In the genomic region with DNA sequence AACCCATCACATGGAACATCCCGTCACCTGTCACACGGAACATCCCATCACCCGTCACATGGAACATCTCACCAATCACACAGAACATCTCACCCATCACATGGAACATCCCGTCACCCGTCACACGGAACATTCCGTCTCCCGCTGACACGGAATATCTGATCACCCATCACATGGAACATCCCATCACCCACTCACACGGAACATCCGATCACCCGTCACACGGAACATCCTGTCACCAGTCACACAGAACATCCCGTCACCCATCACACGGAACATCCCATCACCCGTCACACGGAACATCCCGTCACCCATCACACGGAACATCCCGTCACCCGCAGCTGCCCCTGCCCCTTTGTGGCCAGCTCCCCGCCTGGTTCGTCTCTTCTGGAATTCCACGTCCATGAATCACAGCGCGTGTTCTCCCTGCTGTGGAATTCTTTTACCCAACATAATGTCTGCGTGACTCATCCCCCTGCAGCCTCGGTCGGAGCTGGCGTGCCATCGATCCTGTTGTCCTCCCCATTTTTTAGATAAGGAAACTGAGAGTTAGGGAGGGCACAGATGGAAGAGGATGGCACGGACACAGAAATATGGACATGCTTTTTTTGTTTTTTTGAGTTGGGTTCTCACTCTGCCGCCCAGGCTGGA, we compare ENCODE assay signal across 13 cellular contexts. TPM values are rescaled to one million over a fixed set of nuclear protein-coding genes. Genes with fewer than 3 reads are reported as not detected.
DNase-seq lines count a peak whose midpoint lies in the region; ATAC-seq, FAIRE-seq and TF ChIP-seq lines count a peak whose summit lies in the region.
"Had no signal": no experiment of that assay in that cellular context is flagged by ENCODE, and none has a peak within 500 bp of the region (broad histone marks: within the 10 kb centered on the region; RNA-seq: fewer than 3 reads in every experiment).

No MANE protein-coding gene starts in this region.

- H3K36me3 Mint-ChIP-seq in glutamatergic neuron (ENCODE audit: unreplicated experiment) = no peaks in the 10 kb centered on the region

- no peak overlapping the region for H3K4me3 Mint-ChIP-seq in glutamatergic neuron (ENCODE audit: unreplicated experiment)
- H3K4me3 Mint-ChIP-seq: activated B cell treated with CpG ODN at 0.5 μM for 24 hours had no signal

- RAD21 ChIA-PET in HCT116 (lab: Charles Lee; ENCODE audit: low non-redundant PET in 1 of 2, low total read pairs in 2 of 2, uncharacterized antibody in 2 of 2, unreplicated experiment in 2 of 2) = no interaction called here

- no peak for TF ChIP-seq EP300 in A549 (IDR thresholded peaks at IDR 0.05)

- H4K20me1 ChIP-seq in HCT116 (ENCODE audit: insufficient read depth) = no peaks in the 10 kb centered on the region; the same call in 1 of the 2 replicates

- H3K27me3 ChIP-seq in HCT116 (ENCODE audit: insufficient read depth, low read length) = no peaks in the 10 kb centered on the region

- 52% methylated on average over 33 of the region's 33 CpGs for WGBS in A549 (ENCODE audit: missing lambda C conversion rate)

- H3K9me3 ChIP-seq in A549 = no peaks in the 10 kb centered on the region
- peaks cover 0 to 4% of the 10 kb centered on the region in 2 experiments; a peak in 1 of 4 replicates for H3K9me3 ChIP-seq in HCT116 (ENCODE audit: control insufficient read depth in 1 of 2, insufficient read depth in 1 of 2, low read depth in 1 of 2, low read length in 2 of 2)
- H3K9me3 ChIP-seq: esophagus muscularis mucosa had no signal

- peaks cover 3% of the 10 kb centered on the region for H3K9me3 Mint-ChIP-seq in glutamatergic neuron (ENCODE audit: unreplicated experiment)
- H3K9me3 Mint-ChIP-seq: activated B cell treated with CpG ODN at 0.5 μM for 24 hours had no signal

- TF ChIP-seq RAD21 in A549 (conservative IDR thresholded peaks at IDR 0.05 in 1 of 2, IDR thresholded peaks at IDR 0.05 in 1 of 2) (no peak), HCT116 (IDR thresholded peaks at IDR 0.05; ENCODE audit: low read depth) (no peak)

- H3K36me3 ChIP-seq in HCT116 (ENCODE audit: control insufficient read depth in 1 of 2, insufficient read depth in 2 of 2, low read length in 2 of 2) = peaks cover 24 to 75% of the 10 kb centered on the region in 2 experiments; a peak in 3 of 4 replicates
- H3K36me3 ChIP-seq: esophagus muscularis mucosa had no signal

- TF ChIP-seq CTCF in A549 (IDR thresholded peaks at IDR 0.05) (no peak), HCT116 (IDR thresholded peaks at IDR 0.05 in 2 of 3, conservative IDR thresholded peaks at IDR 0.05 in 1 of 3; ENCODE audit: borderline replicate concordance in 1 of 3, insufficient read depth in 1 of 3, low read depth in 2 of 3, low read length in 2 of 3) (no peak), glutamatergic neuron (IDR thresholded peaks at IDR 0.05; ENCODE audit: partially characterized antibody, unreplicated experiment) (no peak)

- POLR2A ChIA-PET in A549 (lab: Yijun Ruan, JAX) (interaction anchor here (0.6 to 1.1 kb wide), 4 partner anchors 17 to 340 kb away, joined by 3 to 5 read pairs (median 5); partner anchors contain the start of gene CDK10), HCT116 (lab: Charles Lee) (interaction anchor here (0.6 kb wide), 1 partner anchor 17 kb away, joined by 3 read pairs; no protein-coding TSS in a partner anchor)

- CTCF ChIA-PET in A549 (lab: Yijun Ruan, JAX) (interaction anchor here (0.7 to 1.4 kb wide), 3 partner anchors 9 to 34 kb away, joined by 5 to 7 read pairs (median 5); no protein-coding TSS in a partner anchor), HCT116 (lab: Charles Lee) (interaction anchor here (1.1 kb wide), 1 partner anchor 19 kb away, joined by 4 read pairs; no protein-coding TSS in a partner anchor)

- H3K27ac ChIP-seq in A549 (peak overlapping the region; percentile 78), HCT116 (ENCODE audit: low read depth, low read length) (peak overlapping the region; percentile 45)
- H3K27ac ChIP-seq: BLaER1 treated with 17β-estradiol and CSF1 and Interleukin-3, amounts not matched to agents 10 nM and 100 nM; esophagus muscularis mucosa had no signal

- intact Hi-C loops in HCT116 (cut with micrococcal nuclease) = no loop called here

- peak overlapping the region; percentile 44 for H3K9ac ChIP-seq in HCT116 (ENCODE audit: low read length)

- FAIRE-seq in A549 (lab: Jason Lieb, UNC) = peak; percentile 39

- H3K27ac Mint-ChIP-seq in glutamatergic neuron (ENCODE audit: unreplicated experiment) = no peak overlapping the region
- H3K27ac Mint-ChIP-seq: activated B cell treated with CpG ODN at 0.5 μM for 24 hours had no signal

- H3K4me2 ChIP-seq in A549 = peak overlapping the region; percentile 62
- H3K4me2 ChIP-seq in HCT116 (ENCODE audit: low read length) = peak overlapping the region; percentile 57

- DNase-seq in A549 (ENCODE audit: low read depth in 1 of 2, low spot score in 1 of 2) = peak; percentile 74 to 82
- peak; percentile 66 for DNase-seq in HCT116 (ENCODE audit: low read depth, low spot score)
- DNase-seq in amniotic epithelial cell (ENCODE audit: low read depth) = peak; percentile 98
- peak; percentile 98 for DNase-seq in hepatic stellate cell (ENCODE audit: low spot score)
- DNase-seq in glutamatergic neuron = no peak
- no peak for DNase-seq in NCI-H446 treated with DMSO at 0.1 percent for 48 hours (lab: John Stamatoyannopoulos, UW)
- DNase-seq: activated B cell treated with CpG ODN at 0.5 μM for 24 hours; NCI-H1092 treated with DMSO at 0.1 percent for 48 hours; stimulated activated naive CD4-positive, alpha-beta T cell treated with Interleukin-2 at 50 U/mL for 16 hours had no signal

- no peak overlapping the region for H3K4me3 ChIP-seq in A549
- no peak overlapping the region; a peak in 1 of 4 replicates for H3K4me3 ChIP-seq in HCT116 (replicated peaks in 1 of 2; ENCODE audit: low read depth in 1 of 2, low read length in 2 of 2)
- H3K4me3 ChIP-seq: BLaER1 treated with 17β-estradiol and CSF1 and Interleukin-3, amounts not matched to agents 10 nM and 100 nM; esophagus muscularis mucosa had no signal

- no peak overlapping the region for H2AFZ ChIP-seq in HCT116 (ENCODE audit: low read depth, low read length, poor library complexity, severe bottlenecking)

- H3K9me2 ChIP-seq in HCT116 (ENCODE audit: insufficient read depth) = no peaks in the 10 kb centered on the region

- BruUV-seq in HCT116 (replicated peaks; lab: Mats Ljungman, UMichigan) = no TSS peak

- H3K4me1 Mint-ChIP-seq in glutamatergic neuron (ENCODE audit: low read depth, unreplicated experiment) = no peaks in the 10 kb centered on the region
- H3K4me1 Mint-ChIP-seq: activated B cell treated with CpG ODN at 0.5 μM for 24 hours had no signal

- peak; percentile 72 to 78 for ATAC-seq in A549
- ATAC-seq in HCT116 = peak; percentile 76
- ATAC-seq in HG03432 (IDR thresholded peaks at IDR 0.05; ENCODE audit: unreplicated experiment) = no peak
- no peak for ATAC-seq in HG03442 (IDR thresholded peaks at IDR 0.05; ENCODE audit: unreplicated experiment)

- H3K79me2 ChIP-seq in HCT116 (ENCODE audit: insufficient read depth, low read length) = peaks cover 50% of the 10 kb centered on the region

- peaks cover 7% of the 10 kb centered on the region for H3K27me3 Mint-ChIP-seq in glutamatergic neuron (ENCODE audit: unreplicated experiment)
- H3K27me3 Mint-ChIP-seq: activated B cell treated with CpG ODN at 0.5 μM for 24 hours had no signal

- TF ChIP-seq POLR2A in A549 (IDR thresholded peaks at IDR 0.05; ENCODE audit: low read length) = no peak
- TF ChIP-seq POLR2A in HCT116 (IDR thresholded peaks at IDR 0.05; ENCODE audit: borderline replicate concordance, extremely low read depth, insufficient read depth, insufficient read length) = no peak

- H3K4me1 ChIP-seq in A549 (peaks cover 29% of the 10 kb centered on the region), HCT116 (ENCODE audit: control insufficient read depth in 1 of 2, insufficient read depth in 2 of 2, low read length in 2 of 2) (peaks cover 15 to 42% of the 10 kb centered on the region in 2 experiments)

TF ChIP-seq in HCT116, 20 proteins besides CTCF, POLR2A, EP300 and RAD21:
- peak; percentile 24; the same call in 1 of the 2 replicates for TF ChIP-seq POLR2AphosphoS5 (IDR thresholded peaks at IDR 0.05; ENCODE audit: low read depth, low read length)
- TF ChIP-seq YY1 (IDR thresholded peaks at IDR 0.05; ENCODE audit: extremely low read depth, insufficient replicate concordance, low read depth, low read length) = no peak

RNA-seq across cellular contexts. Expression of gene CPNE7, which starts 5.6 kb away (rescaled TPM):
- polyA plus RNA-seq in A549 (2011; rRNA removed) = 22.8 and 25.8 TPM in 2 replicates
- polyA plus RNA-seq in A549 (2012; cell fraction: cytosol; rRNA removed) = 83.9 and 89.9 TPM in 2 replicates
- polyA plus RNA-seq in A549 (2012; cell fraction: nucleus; rRNA removed) = 1,068 and 1,537 TPM in 2 replicates
- 42.8 to 55.2 TPM (median 45.2 TPM) in 3 replicates for polyA plus RNA-seq in A549 (2017; fragmentation: RNase III; extraction: RNeasy Plus Mini Kit Qiagen cat#74134 plus additional on column Dnase treatment)
- 10.0 and 10.4 TPM in 2 replicates for polyA minus RNA-seq in A549 (2011; rRNA and poly(A)+ RNA removed)
- total RNA-seq in HCT116 (2021; ENCODE audit: unreplicated experiment) = 201 TPM
- 136 and 148 TPM in 2 replicates for polyA plus RNA-seq in HCT116 (2012)
- total RNA-seq in glutamatergic neuron (ENCODE audit: unreplicated experiment) = 17.8 TPM

RNA-seq across cellular contexts. Expression of gene RPL13, which starts 20.7 kb away (rescaled TPM):
- polyA plus RNA-seq in A549 (2011; rRNA removed) (2,291 and 2,911 TPM in 2 replicates), A549 (2017; fragmentation: RNase III; extraction: RNeasy Plus Mini Kit Qiagen cat#74134 plus additional on column Dnase treatment) (2,979 to 3,246 TPM (median 3,044 TPM) in 3 replicates)
- 5,546 and 6,996 TPM in 2 replicates for polyA plus RNA-seq in A549 (2012; cell fraction: cytosol; rRNA removed)
- polyA plus RNA-seq in A549 (2012; cell fraction: nucleus; rRNA removed) = 3,523 and 4,870 TPM in 2 replicates
- polyA minus RNA-seq in A549 (2011; rRNA and poly(A)+ RNA removed) = 1,187 and 1,226 TPM in 2 replicates
- total RNA-seq in HCT116 (2021; ENCODE audit: unreplicated experiment) (4,404 TPM), glutamatergic neuron (ENCODE audit: unreplicated experiment) (893 TPM)
- polyA plus RNA-seq in HCT116 (2012) = 9,099 and 10,215 TPM in 2 replicates

RNA-seq across cellular contexts. Expression of gene DPEP1, which starts 32.3 kb away (rescaled TPM):
- polyA plus RNA-seq in A549 (2011; rRNA removed) (1.5 and 2.6 TPM in 2 replicates), A549 (2017; fragmentation: RNase III; extraction: RNeasy Plus Mini Kit Qiagen cat#74134 plus additional on column Dnase treatment) (0.97 to 1.3 TPM (median 1.1 TPM) in 3 replicates)
- 1.8 and 2.2 TPM in 2 replicates for polyA plus RNA-seq in A549 (2012; cell fraction: cytosol; rRNA removed)
- polyA plus RNA-seq in A549 (2012; cell fraction: nucleus; rRNA removed) = 4.1 and 4.5 TPM in 2 replicates
- polyA minus RNA-seq in A549 (2011; rRNA and poly(A)+ RNA removed) = 2.8 and 4.6 TPM in 2 replicates
- total RNA-seq in HCT116 (2021; ENCODE audit: unreplicated experiment) (1.1 TPM), glutamatergic neuron (ENCODE audit: unreplicated experiment) (0.39 TPM)
- polyA plus RNA-seq in HCT116 (2012) = 0.73 and 1.1 TPM in 2 replicates
- total RNA-seq: activated B cell treated with CpG ODN at 0.5 μM for 24 hours had no signal

Comparison
In these comparisons a context has a peak if more than half of its experiments do, and no peak if none do; other contexts are left out.
1. ATAC-seq: peak in A549 (2 of 2) and HCT116 (single experiment); none in HG03432 (single experiment) and HG03442 (single experiment).
2. DNase-seq: peak in A549 (2 of 2), HCT116 (single experiment), amniotic epithelial cell (single experiment) and hepatic stellate cell (single experiment); none in glutamatergic neuron (single experiment) and NCI-H446 treated with DMSO at 0.1 percent for 48 hours (single experiment).
3. RNA of gene CPNE7, which starts 5.6 kb away (total RNA-seq): 201 TPM in HCT116 (single experiment); 17.8 TPM in glutamatergic neuron (single experiment); every median in the first group is over 10 times any median in the second.
4. Of the 6 proteins assayed by ChIP-seq in both A549 and HCT116: peak only in A549: MAX; only in HCT116: none; in both: none; in neither: 5.